18 cellular contexts compared by ENCODE assay signal in genomic region chr7:21766218-21766617, GRCh38.
DNase-seq lines count a peak whose midpoint lies in the region; ATAC-seq, FAIRE-seq and TF ChIP-seq lines count a peak whose summit lies in the region.
"Had no signal": no experiment of that assay in that cellular context is flagged by ENCODE, and none has a peak within 500 bp of the region (broad histone marks: within the 10 kb centered on the region; RNA-seq: fewer than 3 reads in every experiment).

No MANE protein-coding gene starts in this region.

- peaks cover 0 to 12% (median 0%) of the 10 kb centered on the region in 12 donors for H3K4me1 ChIP-seq in heart left ventricle
- no peaks in the 10 kb centered on the region for H3K4me1 ChIP-seq in right cardiac atrium (ENCODE audit: control insufficient read depth, insufficient read depth, low read length)
- no peaks in the 10 kb centered on the region for H3K4me1 ChIP-seq in K562 (replicated peaks in 1 of 2; ENCODE audit: control insufficient read depth in 2 of 2, insufficient read depth in 2 of 2, low read length in 2 of 2)

- H3K27me3 ChIP-seq in heart left ventricle = peaks cover 0 to 5% (median 0%) of the 10 kb centered on the region in 9 donors
- H3K27me3 ChIP-seq in right cardiac atrium (ENCODE audit: control insufficient read depth, insufficient read depth) = no peaks in the 10 kb centered on the region
- H3K27me3 ChIP-seq in K562 (ENCODE audit: control insufficient read depth in 2 of 2, insufficient read depth in 2 of 2, low read length in 2 of 2) = peaks cover 0 to 2% of the 10 kb centered on the region in 2 experiments; a peak in 1 of 5 replicates
- H3K27me3 ChIP-seq: BLaER1 had no signal

- peaks cover 13% of the 10 kb centered on the region for H3K4me1 Mint-ChIP-seq in type B pancreatic cell (ENCODE audit: unreplicated experiment)
- H3K4me1 Mint-ChIP-seq: B cell had no signal

- no peak overlapping the region for H3K4me3 Mint-ChIP-seq in type B pancreatic cell
- H3K4me3 Mint-ChIP-seq: B cell; CD4-positive, CD25-positive, alpha-beta regulatory T cell; CD8-positive, alpha-beta T cell; GM23338; H9 had no signal

- in situ Hi-C loops in K562 (cut with MboI) = loop anchor here (5.0 kb wide), 1 partner anchor 509 kb away; no protein-coding TSS in a partner anchor

- H3K36me3 Mint-ChIP-seq in type B pancreatic cell = no peaks in the 10 kb centered on the region
- H3K36me3 Mint-ChIP-seq: CD4-positive, CD25-positive, alpha-beta regulatory T cell; CD8-positive, alpha-beta T cell had no signal

- intact Hi-C loops in heart left ventricle (cut with DNase I) = loop anchor here in 7 of 10 donors (2.0 to 10.0 kb wide), 9 partner anchors 236 to 989 kb away; no protein-coding TSS in a partner anchor
- intact Hi-C loops in right cardiac atrium (cut with DNase I) = no loop called here
- intact Hi-C loops in K562 (cut with micrococcal nuclease) = loop anchor here (2.0 to 5.0 kb wide), 2 partner anchors 257 to 989 kb away; no protein-coding TSS in a partner anchor

- H3K27ac ChIP-seq in heart left ventricle (no peak overlapping the region), right cardiac atrium (ENCODE audit: low read length) (no peak overlapping the region), K562 (ENCODE audit: extremely low read depth, low read depth, low read length) (no peak overlapping the region)
- H3K27ac ChIP-seq: BLaER1, C4-2B had no signal

- CTCF ChIA-PET in K562 (lab: Yijun Ruan, JAX; ENCODE audit: low intra/inter-chr PET ratio) = interaction anchor here (0.6 kb wide), 1 partner anchor 117 kb away, joined by 3 read pairs; no protein-coding TSS in a partner anchor

- no peaks in the 10 kb centered on the region for H3K36me3 ChIP-seq in heart left ventricle
- H3K36me3 ChIP-seq in K562 (ENCODE audit: control insufficient read depth, insufficient read depth, low read length) = no peaks in the 10 kb centered on the region
- H3K36me3 ChIP-seq: BLaER1 had no signal

- H3K9me1 ChIP-seq in K562 (ENCODE audit: control insufficient read depth, insufficient read depth, low read length) = no peaks in the 10 kb centered on the region

- H3K4me2 ChIP-seq in K562 (ENCODE audit: insufficient read depth, low read length) = no peak overlapping the region
- H3K4me2 ChIP-seq: GM23338 had no signal

- H3K79me2 ChIP-seq in K562 (ENCODE audit: control insufficient read depth, insufficient read depth, low read length) = no peaks in the 10 kb centered on the region

- DNase-seq in heart left ventricle (no peak), right cardiac atrium (no peak), GM12892 (ENCODE audit: insufficient read length) (no peak), K562 (ENCODE audit: extremely low read depth in 1 of 4, low spot score in 3 of 4) (no peak), type B pancreatic cell (ENCODE audit: extremely low spot score, unreplicated experiment) (no peak)
- DNase-seq: CD4-positive, CD25-positive, alpha-beta regulatory T cell; CD8-positive, alpha-beta T cell; DMS153; DND-41; H9 had no signal

- no peak for TF ChIP-seq RAD21 in K562 (CRISPR knock-in tag; conservative IDR thresholded peaks at IDR 0.05 in 1 of 2, IDR thresholded peaks at IDR 0.05 in 1 of 2)

- BruUV-seq in K562 (replicated peaks; lab: Mats Ljungman, UMichigan) = no TSS peak

- ATAC-seq in heart left ventricle (peak in 3 of 4 donors; percentile 18 to 62 (median 20)), right cardiac atrium (no peak), K562 (no peak), GM18909 (IDR thresholded peaks at IDR 0.05; ENCODE audit: poor library complexity, unreplicated experiment) (no peak)
- ATAC-seq: CD8-positive, alpha-beta T cell; HCT116 had no signal

- no peak overlapping the region for H3K9ac ChIP-seq in K562 (ENCODE audit: insufficient read depth in 1 of 2, low read depth in 2 of 2, low read length in 2 of 2)
- H3K9ac ChIP-seq: BLaER1 had no signal

- no peak overlapping the region for H3K27ac Mint-ChIP-seq in type B pancreatic cell
- H3K27ac Mint-ChIP-seq: B cell; CD4-positive, CD25-positive, alpha-beta regulatory T cell; CD8-positive, alpha-beta T cell; H9 had no signal

- POLR2A ChIA-PET in K562 (lab: Yijun Ruan, JAX) = no interaction called here

- no peaks in the 10 kb centered on the region for H3K9me3 Mint-ChIP-seq in type B pancreatic cell
- H3K9me3 Mint-ChIP-seq: CD4-positive, CD25-positive, alpha-beta regulatory T cell; CD8-positive, alpha-beta T cell; GM23338; H9 had no signal

- H3K27me3 Mint-ChIP-seq in type B pancreatic cell = peaks cover 45% of the 10 kb centered on the region

- no peak for TF ChIP-seq EP300 in K562 (IDR thresholded peaks at IDR 0.05; ENCODE audit: low read length)

- H3K9me3 ChIP-seq in heart left ventricle (no peaks in the 10 kb centered on the region), right cardiac atrium (ENCODE audit: control insufficient read depth, low read length) (no peaks in the 10 kb centered on the region), K562 (replicated peaks; ENCODE audit: control insufficient read depth, insufficient read depth, low read depth, low read length) (no peaks in the 10 kb centered on the region)
- H3K9me3 ChIP-seq: BLaER1, Caco-2 had no signal

- no peaks in the 10 kb centered on the region for H4K20me1 ChIP-seq in K562 (replicated peaks; ENCODE audit: control insufficient read depth, insufficient read depth, low read length)
- H4K20me1 ChIP-seq: BLaER1 had no signal

- WGBS in heart left ventricle, 4 donors = 24 to 46% (median 35%) methylated on average over 2 of the region's 2 CpGs
- 60% methylated on average over 2 of the region's 2 CpGs for WGBS in right cardiac atrium
- 0% methylated on average over 2 of the region's 2 CpGs for WGBS in K562 (ENCODE audit: insufficient coverage, low coverage, missing lambda C conversion rate)

- no peak overlapping the region for H2AFZ ChIP-seq in K562 (ENCODE audit: low read depth, low read length)
- H2AFZ ChIP-seq: GM23338 had no signal

- FAIRE-seq in GM12892 (lab: Jason Lieb, UNC) (peak; percentile 9), K562 (lab: Jason Lieb, UNC) (peak; percentile 15)
- FAIRE-seq: G401.6 had no signal

- H3K4me3 ChIP-seq in heart left ventricle (no peak overlapping the region), right cardiac atrium (ENCODE audit: low read length) (no peak overlapping the region), K562 (no peak overlapping the region)
- H3K4me3 ChIP-seq: BLaER1, GM23338 had no signal

- TF ChIP-seq POLR2A in heart left ventricle (IDR thresholded peaks at IDR 0.05) = no peak
- no peak for TF ChIP-seq POLR2A in GM12892 (IDR thresholded peaks at IDR 0.05; ENCODE audit: low read depth, low read length)
- no peak for TF ChIP-seq POLR2A in K562 (conservative IDR thresholded peaks at IDR 0.05)

- no peak for TF ChIP-seq CTCF in heart left ventricle (IDR thresholded peaks at IDR 0.05)
- no peak for TF ChIP-seq CTCF in K562 (IDR thresholded peaks at IDR 0.05 in 2 of 3, conservative IDR thresholded peaks at IDR 0.05 in 1 of 3; ENCODE audit: insufficient read depth in 2 of 3, low read depth in 1 of 3, low read length in 3 of 3)
- TF ChIP-seq CTCF in type B pancreatic cell (conservative IDR thresholded peaks at IDR 0.05) = no peak

TF ChIP-seq in K562, 482 proteins besides CTCF, POLR2A, EP300 and RAD21:
- TF ChIP-seq RAD51 (IDR thresholded peaks at IDR 0.05; ENCODE audit: borderline replicate concordance, low read depth) = no peak
- no peak for TF ChIP-seq ZNF134 (CRISPR knock-in tag; conservative IDR thresholded peaks at IDR 0.05)
- TF ChIP-seq ZSCAN32 (CRISPR knock-in tag; IDR thresholded peaks at IDR 0.05) = no peak

Comparison
In these comparisons a context has a peak if more than half of its experiments do, and no peak if none do; other contexts are left out.
1. ATAC-seq: peak in heart left ventricle (3 of 4); none in right cardiac atrium (0 of 2), K562 (single experiment) and GM18909 (single experiment).
2. intact Hi-C loops: an anchor here in heart left ventricle (2.0 to 10.0 kb wide) and K562 (2.0 to 5.0 kb wide); none called in right cardiac atrium.